Comparison of ENCODE assay signal across 22 cellular contexts in genomic region chr20:38818113-38819065, GRCh38. TPM values are rescaled to one million over a fixed set of nuclear protein-coding genes. Genes with fewer than 3 reads are reported as not detected.
DNase-seq lines count a peak whose midpoint lies in the region; ATAC-seq and TF ChIP-seq lines count a peak whose summit lies in the region.
"Had no signal": no experiment of that assay in that cellular context is flagged by ENCODE, and none has a peak within 500 bp of the region (broad histone marks: within the 10 kb centered on the region; RNA-seq: fewer than 3 reads in every experiment).

No MANE protein-coding gene starts in this region.

- H3K4me2 ChIP-seq in GM23338, result peak overlapping the region; percentile 63; the same call in 1 of the 2 replicates
- H3K4me2 ChIP-seq: A549 had no signal

- peaks cover 63% of the 10 kb centered on the region for H3K4me1 Mint-ChIP-seq in activated CD4-positive, alpha-beta T cell treated with anti-CD3 and anti-CD28 coated beads, Interleukin-2, amount 10 ng/mL, durations not matched to agents 24 days and 14 days
- peaks cover 19% of the 10 kb centered on the region for H3K4me1 Mint-ChIP-seq in GM23338
- peaks cover 52% of the 10 kb centered on the region for H3K4me1 Mint-ChIP-seq in activated T-helper 17 cell treated with anti-CD3 and anti-CD28 coated beads, Interleukin-2, amount 50 U/mL, for 72 hours

- H3K27ac Mint-ChIP-seq in activated CD4-positive, alpha-beta T cell treated with anti-CD3 and anti-CD28 coated beads, Interleukin-2, amount 10 ng/mL, durations not matched to agents 24 days and 14 days, result peak overlapping the region; percentile 72
- no peak overlapping the region; the same call in 1 of the 2 replicates for H3K27ac Mint-ChIP-seq in GM23338
- H3K27ac Mint-ChIP-seq in activated T-helper 17 cell treated with anti-CD3 and anti-CD28 coated beads, Interleukin-2, amount 50 U/mL, for 72 hours, result peak overlapping the region; percentile 16

- peaks cover 73% of the 10 kb centered on the region for H3K36me3 Mint-ChIP-seq in activated CD4-positive, alpha-beta T cell treated with anti-CD3 and anti-CD28 coated beads, Interleukin-2, amount 10 ng/mL, durations not matched to agents 24 days and 14 days (ENCODE audit: low read depth)
- no peaks in the 10 kb centered on the region for H3K36me3 Mint-ChIP-seq in GM23338 (ENCODE audit: low read depth)
- H3K36me3 Mint-ChIP-seq in activated T-helper 17 cell treated with anti-CD3 and anti-CD28 coated beads, Interleukin-2, amount 50 U/mL, for 72 hours (ENCODE audit: low read depth), result peaks cover 98% of the 10 kb centered on the region

- no peak overlapping the region for H2AFZ ChIP-seq in GM23338

- no peaks in the 10 kb centered on the region for H3K27me3 Mint-ChIP-seq in activated CD4-positive, alpha-beta T cell treated with anti-CD3 and anti-CD28 coated beads, Interleukin-2, amount 10 ng/mL, durations not matched to agents 24 days and 14 days
- H3K27me3 Mint-ChIP-seq in GM23338 (ENCODE audit: insufficient read depth, low read depth, poor library complexity), result peaks cover 7% of the 10 kb centered on the region
- H3K27me3 Mint-ChIP-seq in activated T-helper 17 cell treated with anti-CD3 and anti-CD28 coated beads, Interleukin-2, amount 50 U/mL, for 72 hours, result no peaks in the 10 kb centered on the region

- intact Hi-C loops in activated CD4-positive, alpha-beta T cell treated with anti-CD3 and anti-CD28 coated beads, Interleukin-2, amount 10 ng/mL, durations not matched to agents 24 days and 14 days (cut with micrococcal nuclease), result no loop called here

- no peaks in the 10 kb centered on the region for H3K9me2 ChIP-seq in GM23338 (ENCODE audit: insufficient read depth)

- H3K9me3 Mint-ChIP-seq in activated CD4-positive, alpha-beta T cell treated with anti-CD3 and anti-CD28 coated beads, Interleukin-2, amount 10 ng/mL, durations not matched to agents 24 days and 14 days, result no peaks in the 10 kb centered on the region
- H3K9me3 Mint-ChIP-seq in GM23338, result no peaks in the 10 kb centered on the region
- H3K9me3 Mint-ChIP-seq in activated T-helper 17 cell treated with anti-CD3 and anti-CD28 coated beads, Interleukin-2, amount 50 U/mL, for 72 hours, result no peaks in the 10 kb centered on the region

- TF ChIP-seq CTCF in GM23338 (conservative IDR thresholded peaks at IDR 0.05; ENCODE audit: low read depth in 2 of 2), result no peak

- ATAC-seq in GM23338, result peak; percentile 74
- ATAC-seq in activated T-helper 17 cell treated with anti-CD3 and anti-CD28 coated beads, Interleukin-2, amount 50 U/mL, for 72 hours (replicated peaks), result peak; percentile 39
- ATAC-seq in HG02588 (IDR thresholded peaks at IDR 0.05; ENCODE audit: unreplicated experiment), result no peak
- no peak for ATAC-seq in GM21723 (IDR thresholded peaks at IDR 0.05; ENCODE audit: unreplicated experiment)
- ATAC-seq: A549, HepG2, sciatic nerve had no signal

- 0 out of 2 replicates have a peak overlapping the region, but pooled peaks have one; percentile 14 for H3K4me3 ChIP-seq in GM23338
- H3K4me3 ChIP-seq: A549, MG63, ovary, vagina had no signal

- no peak overlapping the region for H3K27ac ChIP-seq in GM23338 (ENCODE audit: low read depth)
- H3K27ac ChIP-seq: A549, C4-2B, ovary, vagina had no signal

- no peak overlapping the region for H3K4me3 Mint-ChIP-seq in activated CD4-positive, alpha-beta T cell treated with anti-CD3 and anti-CD28 coated beads, Interleukin-2, amount 10 ng/mL, durations not matched to agents 24 days and 14 days
- H3K4me3 Mint-ChIP-seq in GM23338, result no peak overlapping the region; the same call in 2 of the 3 replicates
- peak overlapping the region; percentile 5 for H3K4me3 Mint-ChIP-seq in activated T-helper 17 cell treated with anti-CD3 and anti-CD28 coated beads, Interleukin-2, amount 50 U/mL, for 72 hours

- H3K79me2 ChIP-seq in GM23338 (replicated peaks; ENCODE audit: insufficient read depth), result peaks cover 14% of the 10 kb centered on the region

- no peaks in the 10 kb centered on the region for H3K36me3 ChIP-seq in GM23338 (ENCODE audit: insufficient read depth)
- H3K36me3 ChIP-seq: MG63, ovary, vagina had no signal

- H4K20me1 ChIP-seq in GM23338 (replicated peaks; ENCODE audit: insufficient read depth), result peaks cover 2% of the 10 kb centered on the region; the same call in 1 of the 2 replicates

- DNase-seq in activated CD4-positive, alpha-beta T cell treated with anti-CD3 and anti-CD28 coated beads, Interleukin-2, amount 10 ng/mL, durations not matched to agents 24 days and 14 days, result no peak
- DNase-seq in activated CD4-positive, alpha-beta T cell treated with anti-CD3 and anti-CD28 coated beads for 48 hours, result no peak
- DNase-seq in GM23338 (ENCODE audit: low spot score), result peak; percentile 47
- peak; percentile 30 for DNase-seq in iPS-NIHi7 (ENCODE audit: extremely low spot score)
- DNase-seq in GOT3 (lab: John Stamatoyannopoulos, UW), result no peak
- DNase-seq: anterior cingulate cortex; DND-41; hippocampal formation; MG63; NCI-H1694 treated with DMSO at 0.1 percent for 48 hours; NCI-H446 treated with DMSO at 0.1 percent for 48 hours; NK-92 treated with Interleukin-12 subunit alpha and Interleukin-12 subunit beta, amount 100 ng/mL, for 24 hours; ovary; substantia nigra had no signal

- no peaks in the 10 kb centered on the region for H3K27me3 ChIP-seq in GM23338 (ENCODE audit: insufficient read depth)
- H3K27me3 ChIP-seq: ovary, vagina had no signal

- H3F3A ChIP-seq in GM23338 (replicated peaks; ENCODE audit: low read depth), result no peaks in the 10 kb centered on the region

- H3K4me1 ChIP-seq in GM23338 (ENCODE audit: insufficient read depth), result peaks cover 11% of the 10 kb centered on the region
- H3K4me1 ChIP-seq: vagina had no signal

TF ChIP-seq in GM23338, 12 proteins besides CTCF, POLR2A, EP300 and RAD21 (continues in another document):
- no peak for TF ChIP-seq JUNB (IDR thresholded peaks at IDR 0.05; ENCODE audit: unreplicated experiment)
- no peak for TF ChIP-seq CREB1 (CRISPR knock-in tag; IDR thresholded peaks at IDR 0.05; ENCODE audit: low read depth)
- TF ChIP-seq REST (IDR thresholded peaks at IDR 0.05; ENCODE audit: unreplicated experiment), result no peak

RNA-seq across cellular contexts. Expression of gene PPP1R16B, which starts 12.9 kb away (rescaled TPM):
- total RNA-seq in activated CD4-positive, alpha-beta T cell treated with anti-CD3 and anti-CD28 coated beads, Interleukin-2, amount 10 ng/mL, durations not matched to agents 24 days and 14 days, result 133 TPM in 2 replicates
- 11.5 and 12.0 TPM in 2 replicates for total RNA-seq in GM23338 (2014; rRNA removed; shearing (Covaris generic))
- polyA plus RNA-seq in GM23338 (2016; fragmentation: Nextera tagmentation; extraction: Ambion mirVana), result 1.5 and 1.6 TPM in 2 replicates
- total RNA-seq in activated T-helper 17 cell treated with anti-CD3 and anti-CD28 coated beads, Interleukin-2, amount 50 U/mL, for 72 hours, result 10 to 100 TPM; 77.2 to 79.5 TPM

Comparison
In these comparisons a context has a peak if more than half of its experiments do, and no peak if none do; other contexts are left out.
1. DNase-seq: peak in GM23338 (single experiment) and iPS-NIHi7 (single experiment); none in activated CD4-positive, alpha-beta T cell treated with anti-CD3 and anti-CD28 coated beads, Interleukin-2, amount 10 ng/mL, durations not matched to agents 24 days and 14 days (single experiment), activated CD4-positive, alpha-beta T cell treated with anti-CD3 and anti-CD28 coated beads for 48 hours (single experiment) and GOT3 (single experiment).
2. ATAC-seq: peak in GM23338 (single experiment) and activated T-helper 17 cell treated with anti-CD3 and anti-CD28 coated beads, Interleukin-2, amount 50 U/mL, for 72 hours (single experiment); none in HG02588 (single experiment) and GM21723 (single experiment).